ENCODE assay signal across 8 cellular contexts in genomic region chr3:172107403-172107802, GRCh38.
A peak's percentile ranks its signal among the peaks of the same experiment; 100 is the strongest.
DNase-seq lines count a peak whose midpoint lies in the region; ATAC-seq and TF ChIP-seq lines count a peak whose summit lies in the region.

No MANE protein-coding gene starts in this region.

- peak overlapping the region; percentile 95 for H3K27ac Mint-ChIP-seq in central memory CD8-positive, alpha-beta T cell (ENCODE audit: low read depth)

- no peaks in the 10 kb centered on the region for H3K9me3 ChIP-seq in Peyer's patch

- H3K4me1 Mint-ChIP-seq in central memory CD8-positive, alpha-beta T cell = peaks cover 60% of the 10 kb centered on the region

- TF ChIP-seq POLR2A in Peyer's patch (IDR thresholded peaks at IDR 0.05) = no peak

- H3K36me3 ChIP-seq in Peyer's patch = no peaks in the 10 kb centered on the region

- no peaks in the 10 kb centered on the region for H3K9me3 Mint-ChIP-seq in central memory CD8-positive, alpha-beta T cell

- TF ChIP-seq CTCF in Peyer's patch (IDR thresholded peaks at IDR 0.05) = peak in 2 of 6 experiments; percentile 17 to 19

- peak overlapping the region; percentile 76 for H3K4me3 Mint-ChIP-seq in central memory CD8-positive, alpha-beta T cell

- no peaks in the 10 kb centered on the region for H3K27me3 Mint-ChIP-seq in central memory CD8-positive, alpha-beta T cell

- H3K27ac ChIP-seq in Peyer's patch = peak overlapping the region in 3 of 4 donors; percentile 9 to 38 (median 21)

- ATAC-seq in GM18517 (IDR thresholded peaks at IDR 0.05; ENCODE audit: unreplicated experiment) (peak; percentile 93), HG02678 (IDR thresholded peaks at IDR 0.05; ENCODE audit: unreplicated experiment) (peak; percentile 90)
- peak; percentile 85 for ATAC-seq in central memory CD8-positive, alpha-beta T cell (replicated peaks; ENCODE audit: extremely low read depth, poor library complexity, severe bottlenecking)

- H3K36me3 Mint-ChIP-seq in central memory CD8-positive, alpha-beta T cell (ENCODE audit: insufficient read depth) = peaks cover 14% of the 10 kb centered on the region

- DNase-seq in Peyer's patch (peak in 2 of 3 donors; percentile 34 to 62), NCI-H2029 (lab: John Stamatoyannopoulos, UW) (no peak), cerebellar nuclear complex (lab: John Stamatoyannopoulos, UW) (no peak), NCI-H524 treated with DMSO at 0.1 percent for 48 hours (lab: John Stamatoyannopoulos, UW) (no peak)
- DNase-seq in central memory CD8-positive, alpha-beta T cell (ENCODE audit: low spot score in 2 of 2) = peak; percentile 15 to 56
- DNase-seq in stimulated activated CD8-positive, alpha-beta memory T cell treated with anti-CD3 and anti-CD28 coated beads, Interleukin-12 subunit alpha, Interleukin-12 subunit beta, amount 100 ng/mL, for 24 hours (ENCODE audit: extremely low read depth) = peak; percentile 31

- peaks cover 0 to 4% (median 0%) of the 10 kb centered on the region in 4 donors for H3K4me1 ChIP-seq in Peyer's patch

- no peaks in the 10 kb centered on the region for H3K27me3 ChIP-seq in Peyer's patch

- no peak overlapping the region for H3K4me3 ChIP-seq in Peyer's patch

Comparison
In these comparisons a context has a peak if more than half of its experiments do, and no peak if none do; other contexts are left out.
1. DNase-seq: peak in Peyer's patch (2 of 3), central memory CD8-positive, alpha-beta T cell (2 of 2) and stimulated activated CD8-positive, alpha-beta memory T cell treated with anti-CD3 and anti-CD28 coated beads, Interleukin-12 subunit alpha, Interleukin-12 subunit beta, amount 100 ng/mL, for 24 hours (single experiment); none in NCI-H2029 (single experiment), cerebellar nuclear complex (0 of 2) and NCI-H524 treated with DMSO at 0.1 percent for 48 hours (single experiment).
2. Peak in every context shown above with its lines, with median percentiles within 50 percentile points of each other: ATAC-seq.